Comparison of ENCODE assay signal across 12 cellular contexts in the genomic region with DNA sequence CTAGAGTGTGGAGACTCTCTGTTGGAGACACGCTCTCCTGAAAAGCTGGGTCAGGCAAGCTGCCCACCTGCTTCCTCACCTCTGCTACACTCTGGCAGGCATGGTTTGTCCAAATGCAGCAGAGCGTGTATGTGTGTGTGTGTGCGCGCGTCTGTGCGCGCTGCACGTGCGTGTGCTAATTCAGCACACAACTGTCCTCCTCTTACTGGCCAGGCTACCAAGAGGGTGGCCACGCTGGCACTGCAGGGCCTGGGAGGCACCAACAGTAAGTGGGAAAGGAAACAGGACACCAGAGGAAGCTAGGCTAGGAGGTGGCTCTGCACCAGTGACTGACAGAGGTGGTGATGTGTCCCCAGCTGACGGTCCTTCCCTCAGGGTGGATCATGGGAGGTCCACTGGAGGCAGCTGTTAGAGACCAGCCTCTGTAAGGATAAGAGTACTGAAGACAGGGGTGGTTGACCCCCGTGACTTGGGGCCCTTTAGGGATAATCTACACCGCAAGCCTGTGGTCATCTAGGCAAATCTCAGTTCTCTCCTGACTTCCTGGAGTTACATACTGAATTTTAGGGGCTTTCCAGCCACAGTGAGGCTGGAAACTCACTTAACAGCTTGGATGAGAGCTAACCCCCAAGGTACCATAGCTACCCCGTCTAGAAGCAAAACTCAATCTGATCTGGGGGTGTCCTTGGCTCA. TPM values are rescaled to one million over a fixed set of nuclear protein-coding genes. Genes with fewer than 3 reads are reported as not detected.
DNase-seq lines count a peak whose midpoint lies in the region; ATAC-seq and TF ChIP-seq lines count a peak whose summit lies in the region.
"Had no signal": no experiment of that assay in that cellular context is flagged by ENCODE, and none has a peak within 500 bp of the region (broad histone marks: within the 10 kb centered on the region; RNA-seq: fewer than 3 reads in every experiment).

No MANE protein-coding gene starts in this region.

- peaks cover 17% of the 10 kb centered on the region for H3K4me1 ChIP-seq in neural progenitor cell

- H3K27me3 ChIP-seq in neural progenitor cell = no peaks in the 10 kb centered on the region
- H3K27me3 ChIP-seq: body of pancreas, esophagus muscularis mucosa had no signal

- no peak overlapping the region for H2AFZ ChIP-seq in neural progenitor cell (replicated peaks)

- H3K27ac Mint-ChIP-seq in neural progenitor cell = no peak overlapping the region
- no peak overlapping the region for H3K27ac Mint-ChIP-seq in Calu3 (ENCODE audit: unreplicated experiment)
- H3K27ac Mint-ChIP-seq: progenitor cell of endocrine pancreas had no signal

- CTCF ChIA-PET in Calu3 (lab: Charles Lee) = no interaction called here

- H3K9me3 Mint-ChIP-seq in neural progenitor cell (no peaks in the 10 kb centered on the region), Calu3 (ENCODE audit: low read depth, unreplicated experiment) (no peaks in the 10 kb centered on the region)

- H3K4me1 Mint-ChIP-seq in neural progenitor cell (peaks cover 48% of the 10 kb centered on the region), Calu3 (ENCODE audit: low read depth, unreplicated experiment) (peaks cover 5% of the 10 kb centered on the region)

- H3K9ac ChIP-seq in neural progenitor cell = no peak overlapping the region

- BruUV-seq in Calu3 (replicated peaks; lab: Mats Ljungman, UMichigan) = no TSS peak

- H3K27me3 Mint-ChIP-seq in neural progenitor cell (ENCODE audit: insufficient read depth, low read depth) (peaks cover 3% of the 10 kb centered on the region), Calu3 (ENCODE audit: unreplicated experiment) (peaks cover 8% of the 10 kb centered on the region)

- DNase-seq in posterior vena cava (ENCODE audit: low spot score) (peak; percentile 32), neural progenitor cell (ENCODE audit: low spot score) (no peak), NCI-H526 treated with DMSO at 0.1 percent for 48 hours (lab: John Stamatoyannopoulos, UW) (no peak), Calu3 (no peak)
- DNase-seq: body of pancreas, DMS79 treated with DMSO at 0.1 percent for 48 hours, NCI-H226 had no signal

- H3F3A ChIP-seq in neural progenitor cell (ENCODE audit: low read depth) = peaks cover 5% of the 10 kb centered on the region

- H3K79me2 ChIP-seq in neural progenitor cell (ENCODE audit: low read depth) = no peaks in the 10 kb centered on the region

- H3K4me3 ChIP-seq in neural progenitor cell = no peak overlapping the region
- H3K4me3 ChIP-seq: body of pancreas, esophagus muscularis mucosa had no signal

- intact Hi-C loops in posterior vena cava (cut with DNase I) (no loop called here), Calu3 (cut with micrococcal nuclease; ENCODE audit: unreplicated experiment) (no loop called here)

- TF ChIP-seq CTCF in neural progenitor cell (IDR thresholded peaks at IDR 0.05) (no peak), Calu3 (IDR thresholded peaks at IDR 0.05; ENCODE audit: unreplicated experiment) (no peak)

- H3K27ac ChIP-seq in neural progenitor cell = no peak overlapping the region
- H3K27ac ChIP-seq: body of pancreas, esophagus muscularis mucosa had no signal

- no peaks in the 10 kb centered on the region for H3K36me3 Mint-ChIP-seq in neural progenitor cell
- H3K36me3 Mint-ChIP-seq in Calu3 (ENCODE audit: insufficient read depth, unreplicated experiment) = no peaks in the 10 kb centered on the region

- H3K4me2 ChIP-seq in neural progenitor cell = no peak overlapping the region

- ATAC-seq in GM18870 (IDR thresholded peaks at IDR 0.05; ENCODE audit: unreplicated experiment) (peak; percentile 53), GM21723 (IDR thresholded peaks at IDR 0.05; ENCODE audit: unreplicated experiment) (peak; percentile 67), HG03571 (IDR thresholded peaks at IDR 0.05; ENCODE audit: unreplicated experiment) (peak; percentile 53)
- ATAC-seq: body of pancreas had no signal

- H3K9me3 ChIP-seq in neural progenitor cell (ENCODE audit: low read depth) = no peaks in the 10 kb centered on the region
- H3K9me3 ChIP-seq: body of pancreas, esophagus muscularis mucosa had no signal

- no peaks in the 10 kb centered on the region for H4K20me1 ChIP-seq in neural progenitor cell (ENCODE audit: low read depth)

- H3K4me3 Mint-ChIP-seq in neural progenitor cell (no peak overlapping the region), Calu3 (ENCODE audit: low read depth, unreplicated experiment) (no peak overlapping the region)

- H3K36me3 ChIP-seq in neural progenitor cell = no peaks in the 10 kb centered on the region

RNA-seq across cellular contexts. Expression of a gene that starts 15.6 kb away (rescaled TPM):
- total RNA-seq in posterior vena cava (10 to 100 TPM; 16.1 to 23.1 TPM), neural progenitor cell (ENCODE audit: low replicate concordance) (19.4 and 28.8 TPM in 2 replicates), Calu3 (2022) (19.3 and 19.6 TPM in 2 replicates)

RNA-seq across cellular contexts. Expression of a gene that starts 29.4 kb away (rescaled TPM):
- total RNA-seq in posterior vena cava (10 to 100 TPM; 18.1 to 19.4 TPM), neural progenitor cell (ENCODE audit: low replicate concordance) (1.6 TPM in 2 replicates), Calu3 (2022) (2.5 and 4.2 TPM in 2 replicates)

RNA-seq across cellular contexts. Expression of a gene that starts 50.1 kb away (rescaled TPM):
- 100 to 1,000 TPM; 156 to 169 TPM for total RNA-seq in posterior vena cava
- total RNA-seq in neural progenitor cell (ENCODE audit: low replicate concordance) = 48.4 and 51.6 TPM in 2 replicates
- total RNA-seq in Calu3 (2022) = 96.3 and 103 TPM in 2 replicates
